In the genomic region with DNA sequence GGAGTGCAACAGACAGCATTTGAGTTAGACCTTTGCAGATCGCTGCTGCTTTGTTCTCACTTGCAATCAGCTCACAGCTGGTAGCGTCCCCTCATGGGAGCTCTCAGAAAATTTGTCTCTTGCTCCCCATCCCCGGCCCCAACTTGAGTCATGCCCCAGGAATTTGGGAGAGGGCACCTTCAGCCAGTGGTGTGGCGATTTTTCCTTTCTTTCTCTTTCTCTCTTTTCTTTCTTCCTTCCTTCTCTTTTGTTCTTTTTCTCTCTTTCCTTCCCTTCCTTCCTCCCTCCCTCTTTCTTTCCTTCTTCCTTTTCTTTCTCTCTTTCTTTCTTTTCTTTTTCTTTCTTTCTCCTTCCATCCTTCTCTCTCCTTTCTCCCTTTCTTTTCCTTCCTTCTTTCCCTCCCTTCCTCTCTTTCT, we compare ENCODE assay signal across 10 cellular contexts. TPM values are rescaled to one million over a fixed set of nuclear protein-coding genes. Genes with fewer than 3 reads are reported as not detected.
DNase-seq lines count a peak whose midpoint lies in the region; ATAC-seq and TF ChIP-seq lines count a peak whose summit lies in the region.
"Had no signal": no experiment of that assay in that cellular context is flagged by ENCODE, and none has a peak within 500 bp of the region (broad histone marks: within the 10 kb centered on the region; RNA-seq: fewer than 3 reads in every experiment).

No MANE protein-coding gene starts in this region.

- CTCF ChIA-PET in IMR-90 (lab: Yijun Ruan, JAX) = interaction anchor here (0.9 kb wide), 1 partner anchor 58 kb away, joined by 3 read pairs; no protein-coding TSS in a partner anchor

- H3K4me3 ChIP-seq in IMR-90 (ENCODE audit: insufficient read depth, low read depth, low read length) (no peak overlapping the region), cardiac fibroblast (replicated peaks in 1 of 2; ENCODE audit: low read depth in 2 of 2, low read length in 2 of 2) (peak overlapping the region; percentile 3 to 16)
- H3K4me3 ChIP-seq: SK-N-MC had no signal

- H3K27me3 ChIP-seq in IMR-90 (ENCODE audit: control insufficient read depth, insufficient read depth, low read length) = no peaks in the 10 kb centered on the region; the same call in 1 of the 2 replicates

- no peaks in the 10 kb centered on the region for H3K9me3 ChIP-seq in IMR-90 (ENCODE audit: control insufficient read depth, insufficient read depth, low read length)

- H2BK15ac ChIP-seq in IMR-90 (ENCODE audit: low read depth, low read length) = peak overlapping the region; percentile 99; the same call in 2 of the 3 replicates

- no peak for TF ChIP-seq RAD21 in IMR-90 (IDR thresholded peaks at IDR 0.05; ENCODE audit: low read length)

- peak overlapping the region; percentile 89 for H2BK20ac ChIP-seq in IMR-90 (ENCODE audit: low read depth, low read length)

- TF ChIP-seq POLR2A in IMR-90 (IDR thresholded peaks at IDR 0.05; ENCODE audit: low read depth, low read length) = no peak

- H4K8ac ChIP-seq in IMR-90 (ENCODE audit: low read depth in 2 of 2, low read length in 2 of 2) = peak overlapping the region in 1 of 2 experiments; percentile 45; a peak in 2 of 4 replicates

- peak overlapping the region; percentile 65 for H4K5ac ChIP-seq in IMR-90 (ENCODE audit: low read depth, low read length)

- no peaks in the 10 kb centered on the region for H3K79me1 ChIP-seq in IMR-90 (ENCODE audit: low read depth in 1 of 2, low read length in 2 of 2)

- H2BK120ac ChIP-seq in IMR-90 (ENCODE audit: low read depth, low read length) = peak overlapping the region; percentile 84

- no peak for TF ChIP-seq CTCF in 22Rv1 (IDR thresholded peaks at IDR 0.05)
- 0 out of 2 replicates have a peak, but pooled peaks have one; percentile 11 for TF ChIP-seq CTCF in IMR-90 (conservative IDR thresholded peaks at IDR 0.05; ENCODE audit: low read depth, low read length)
- no peak for TF ChIP-seq CTCF in cardiac fibroblast (IDR thresholded peaks at IDR 0.05; ENCODE audit: low read depth, low read length)

- peak; percentile 47 for DNase-seq in IMR-90
- DNase-seq in cardiac fibroblast (ENCODE audit: low read depth in 2 of 2) = peak; percentile 66 to 72
- peak; percentile 51 for DNase-seq in left kidney (ENCODE audit: low read depth, low spot score)
- DNase-seq in SHP77 treated with DMSO at 0.1 percent for 48 hours (lab: John Stamatoyannopoulos, UW) = no peak
- DNase-seq in GDM1 (lab: John Stamatoyannopoulos, UW) = no peak
- DNase-seq in DMS 273 (lab: John Stamatoyannopoulos, UW; ENCODE audit: unreplicated experiment) = no peak
- DNase-seq: NCI-H1694 treated with DMSO at 0.1 percent for 48 hours had no signal

- H2AK9ac ChIP-seq in IMR-90 (replicated peaks; ENCODE audit: low read depth, low read length, poor library complexity) = peak overlapping the region; percentile 1

- H2AK5ac ChIP-seq in IMR-90 (ENCODE audit: low read depth, low read length) = peak overlapping the region; percentile 94

- H3K18ac ChIP-seq in IMR-90 (ENCODE audit: low read depth, low read length) = peak overlapping the region; percentile 32

- peak overlapping the region; percentile 54 for H3K4me2 ChIP-seq in IMR-90 (ENCODE audit: low read depth, low read length)

- H3K14ac ChIP-seq in IMR-90 (replicated peaks; ENCODE audit: low read depth, low read length) = peak overlapping the region; percentile 61; the same call in 1 of the 2 replicates

- in situ Hi-C loops in IMR-90 (cut with MboI; ENCODE audit: low sequenced_read_pairs) = no loop called here

- H3K4me1 ChIP-seq in IMR-90 (ENCODE audit: control insufficient read depth, insufficient read depth, low read length) = peaks cover 12% of the 10 kb centered on the region

- ATAC-seq in IMR-90 (ENCODE audit: low read depth) = peak; percentile 40
- no peak for ATAC-seq in HG02763 (IDR thresholded peaks at IDR 0.05; ENCODE audit: unreplicated experiment)

- H3K9ac ChIP-seq in IMR-90 (ENCODE audit: low read depth, low read length) = no peak overlapping the region

- no peaks in the 10 kb centered on the region for H4K20me1 ChIP-seq in IMR-90 (ENCODE audit: insufficient read depth, low read length)

- peak overlapping the region; percentile 66; the same call in 1 of the 2 replicates for H4K91ac ChIP-seq in IMR-90 (ENCODE audit: insufficient read depth, low read depth, low read length)

- intact Hi-C loops in IMR-90 (cut with micrococcal nuclease) = loop anchor here (2.0 to 10.0 kb wide), 3 partner anchors 93 to 530 kb away; partner anchors contain the start of gene MED13L

- H3K23ac ChIP-seq in IMR-90 (ENCODE audit: low read depth, low read length) = peak overlapping the region; percentile 67; the same call in 1 of the 2 replicates

- no peak overlapping the region; the same call in 1 of the 2 replicates for H3K56ac ChIP-seq in IMR-90 (ENCODE audit: extremely low read depth, insufficient read depth, low read length)

- peaks cover 16% of the 10 kb centered on the region for H3K9me1 ChIP-seq in IMR-90 (ENCODE audit: insufficient read depth, low read length)

- H2AFZ ChIP-seq in IMR-90 (replicated peaks; ENCODE audit: low read length, poor library complexity) = peak overlapping the region; percentile 4

- H3K4ac ChIP-seq in IMR-90 (ENCODE audit: low read depth, low read length) = peak overlapping the region; percentile 91

- H2BK5ac ChIP-seq in IMR-90 (ENCODE audit: low read depth, low read length, poor library complexity, severe bottlenecking) = no peak overlapping the region

- 10% methylated on average over 2 of the region's 4 CpGs; no CpG with 5 or more reads in 1 of the 2 experiments for WGBS in IMR-90 (ENCODE audit: extremely low coverage in 2 of 2, insufficient read length in 1 of 2), 2 experiments

- H3K27ac ChIP-seq in 22Rv1 (peak overlapping the region; percentile 57), IMR-90 (ENCODE audit: insufficient read depth, low read length) (peak overlapping the region; percentile 90; the same call in 1 of the 2 replicates)
- H3K27ac ChIP-seq: SK-N-MC had no signal

- dilution Hi-C loops in IMR-90 (cut with HindIII; ENCODE audit: low sequenced_read_pairs, unreplicated experiment) = no loop called here

- POLR2A ChIA-PET in IMR-90 (lab: Charles Lee; ENCODE audit: unreplicated experiment) = no interaction called here

- no peaks in the 10 kb centered on the region for H3K36me3 ChIP-seq in IMR-90 (ENCODE audit: control insufficient read depth, insufficient read depth, low read length)

- no TSS peak for BruUV-seq in IMR-90 (replicated peaks; lab: Mats Ljungman, UMichigan)

TF ChIP-seq in IMR-90, 13 proteins besides CTCF, POLR2A, EP300 and RAD21:
- no peak for TF ChIP-seq SMC3 (IDR thresholded peaks at IDR 0.05; ENCODE audit: low read depth, low read length)
- no peak for TF ChIP-seq MXI1 (IDR thresholded peaks at IDR 0.05; ENCODE audit: borderline replicate concordance, low read depth, low read length)
- TF ChIP-seq RCOR1 (IDR thresholded peaks at IDR 0.05; ENCODE audit: insufficient replicate concordance, low read length) = no peak
- TF ChIP-seq RFX5 (IDR thresholded peaks at IDR 0.05; ENCODE audit: low read depth, low read length) = no peak
- no peak for TF ChIP-seq CEBPB (IDR thresholded peaks at IDR 0.05; ENCODE audit: low read depth, low read length)
- no peak for TF ChIP-seq FOS (IDR thresholded peaks at IDR 0.05; ENCODE audit: low read depth, low read length)
- TF ChIP-seq BHLHE40 (IDR thresholded peaks at IDR 0.05; ENCODE audit: low read depth, low read length) = no peak
- no peak for TF ChIP-seq NFE2L2 (IDR thresholded peaks at IDR 0.05; ENCODE audit: low read depth, low read length)
- TF ChIP-seq MAFK (IDR thresholded peaks at IDR 0.05; ENCODE audit: low read depth, low read length) = no peak
- TF ChIP-seq CHD1 (IDR thresholded peaks at IDR 0.05; ENCODE audit: low read depth, low read length) = no peak
- TF ChIP-seq MAZ (IDR thresholded peaks at IDR 0.05; ENCODE audit: borderline replicate concordance, low read depth, low read length) = no peak
- TF ChIP-seq, protein P1, sequence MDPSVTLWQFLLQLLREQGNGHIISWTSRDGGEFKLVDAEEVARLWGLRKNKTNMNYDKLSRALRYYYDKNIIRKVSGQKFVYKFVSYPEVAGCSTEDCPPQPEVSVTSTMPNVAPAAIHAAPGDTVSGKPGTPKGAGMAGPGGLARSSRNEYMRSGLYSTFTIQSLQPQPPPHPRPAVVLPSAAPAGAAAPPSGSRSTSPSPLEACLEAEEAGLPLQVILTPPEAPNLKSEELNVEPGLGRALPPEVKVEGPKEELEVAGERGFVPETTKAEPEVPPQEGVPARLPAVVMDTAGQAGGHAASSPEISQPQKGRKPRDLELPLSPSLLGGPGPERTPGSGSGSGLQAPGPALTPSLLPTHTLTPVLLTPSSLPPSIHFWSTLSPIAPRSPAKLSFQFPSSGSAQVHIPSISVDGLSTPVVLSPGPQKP (IDR thresholded peaks at IDR 0.05; ENCODE audit: borderline replicate concordance, low read depth, low read length) = no peak
- no peak for TF ChIP-seq USF2 (IDR thresholded peaks at IDR 0.05; ENCODE audit: low read depth, low read length)

RNA-seq across cellular contexts. Expression of gene MAP1LC3B2, which starts 34.2 kb away (rescaled TPM):
- 0.28 TPM in 1 of 2 replicates, not detected in the other for total RNA-seq in IMR-90 (2012; rRNA removed)
- 1.4 TPM in 2 replicates for polyA plus RNA-seq in IMR-90 (2012; rRNA removed)
- 0.55 and 0.97 TPM in 2 replicates for polyA plus RNA-seq in IMR-90 (2012; cell fraction: cytosol; rRNA removed)
- 0.26 and 1.5 TPM in 2 replicates for polyA plus RNA-seq in IMR-90 (2012; cell fraction: nucleus; rRNA removed; ENCODE audit: low replicate concordance)

Comparison
In these comparisons a context has a peak if more than half of its experiments do, and no peak if none do; other contexts are left out.
1. DNase-seq: peak in IMR-90 (single experiment), cardiac fibroblast (2 of 2) and left kidney (single experiment); none in SHP77 treated with DMSO at 0.1 percent for 48 hours (single experiment), GDM1 (single experiment) and DMS 273 (single experiment).